Comparison of ENCODE assay signal across 9 cellular contexts in the genomic region with DNA sequence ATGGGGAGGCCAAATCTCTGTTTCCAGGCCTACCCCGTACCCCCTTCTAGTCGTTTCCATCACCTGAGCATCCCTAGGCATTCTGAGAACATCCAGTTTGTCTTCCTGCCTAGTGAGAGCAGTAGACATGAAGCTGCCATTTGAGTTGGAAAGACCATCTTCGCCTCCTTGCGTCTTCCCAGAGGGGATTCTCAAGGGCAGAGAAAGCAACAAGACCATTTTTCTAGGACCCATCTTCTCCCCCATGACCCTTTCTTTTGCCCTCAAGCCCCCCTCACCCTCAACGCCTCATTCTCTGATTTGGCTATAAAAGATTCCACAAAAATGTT.
DNase-seq lines count a peak whose midpoint lies in the region; ATAC-seq and TF ChIP-seq lines count a peak whose summit lies in the region.
"Had no signal": no experiment of that assay in that cellular context is flagged by ENCODE, and none has a peak within 500 bp of the region (broad histone marks: within the 10 kb centered on the region; RNA-seq: fewer than 3 reads in every experiment).

No MANE protein-coding gene starts in this region.

- WGBS in mesendoderm (ENCODE audit: extremely low coverage, insufficient coverage, low lambda C conversion rate) = no CpG with 5 or more reads among the region's 5 CpGs
- WGBS in thyroid gland, 2 donors = 90 to 91% methylated on average over 5 of the region's 5 CpGs

- no peak overlapping the region for H3K27ac ChIP-seq in mesendoderm (ENCODE audit: low read depth, low read length)
- H3K27ac ChIP-seq in thyroid gland = peak overlapping the region; percentile 55 to 77 (median 58)

- peaks cover 94% of the 10 kb centered on the region for H3K4me1 Mint-ChIP-seq in activated CD8-positive, alpha-beta memory T cell treated with anti-CD3 and anti-CD28 coated beads, Interleukin-2, amount 10 ng/mL, durations not matched to agents 7 days and 5 days
- peaks cover 94% of the 10 kb centered on the region for H3K4me1 Mint-ChIP-seq in activated naive CD8-positive, alpha-beta T cell (ENCODE audit: low read depth)

- TF ChIP-seq CTCF in thyroid gland (IDR thresholded peaks at IDR 0.05) = no peak

- no peak for ATAC-seq in activated CD8-positive, alpha-beta memory T cell treated with anti-CD3 and anti-CD28 coated beads, Interleukin-2, amount 10 ng/mL, durations not matched to agents 7 days and 5 days
- ATAC-seq in GM18858 (IDR thresholded peaks at IDR 0.05; ENCODE audit: unreplicated experiment) = no peak

- H3K36me3 ChIP-seq in mesendoderm (ENCODE audit: control insufficient read depth, insufficient read depth, low read length) (no peaks in the 10 kb centered on the region), thyroid gland (no peaks in the 10 kb centered on the region)

- no peak overlapping the region for H4K8ac ChIP-seq in mesendoderm (ENCODE audit: low read depth, low read length)

- CTCF ChIA-PET in activated CD8-positive, alpha-beta memory T cell treated with anti-CD3 and anti-CD28 coated beads, Interleukin-2, amount 10 ng/mL, durations not matched to agents 7 days and 5 days (lab: Charles Lee) = interaction anchor here (0.8 to 4.7 kb wide), 12 partner anchors 9 to 223 kb away, joined by 3 to 22 read pairs (median 4); no protein-coding TSS in a partner anchor

- peaks cover 68% of the 10 kb centered on the region for H3K36me3 Mint-ChIP-seq in activated CD8-positive, alpha-beta memory T cell treated with anti-CD3 and anti-CD28 coated beads, Interleukin-2, amount 10 ng/mL, durations not matched to agents 7 days and 5 days
- peaks cover 14% of the 10 kb centered on the region for H3K36me3 Mint-ChIP-seq in activated naive CD8-positive, alpha-beta T cell

- H3K27ac Mint-ChIP-seq in activated CD8-positive, alpha-beta memory T cell treated with anti-CD3 and anti-CD28 coated beads, Interleukin-2, amount 10 ng/mL, durations not matched to agents 7 days and 5 days = peak overlapping the region; percentile 99
- H3K27ac Mint-ChIP-seq in activated naive CD8-positive, alpha-beta T cell = peak overlapping the region; percentile 100

- no peak overlapping the region for H4K5ac ChIP-seq in mesendoderm (ENCODE audit: low read length)

- peak overlapping the region; percentile 37 for H3K56ac ChIP-seq in mesendoderm (ENCODE audit: low read length)

- no peak overlapping the region for H3K4ac ChIP-seq in mesendoderm (ENCODE audit: low read depth, low read length)

- no peak overlapping the region for H2BK120ac ChIP-seq in mesendoderm (ENCODE audit: low read depth, low read length)

- H3K27me3 ChIP-seq in mesendoderm (ENCODE audit: insufficient read depth, low read length, poor library complexity) (no peaks in the 10 kb centered on the region), thyroid gland (no peaks in the 10 kb centered on the region)

- H2BK5ac ChIP-seq in mesendoderm (ENCODE audit: low read length) = no peak overlapping the region

- intact Hi-C loops in thyroid gland (cut with DNase I) = no loop called here

- H3K4me1 ChIP-seq in mesendoderm (ENCODE audit: control insufficient read depth, low read depth, low read length) = peaks cover 2% of the 10 kb centered on the region
- peaks cover 36 to 41% of the 10 kb centered on the region in 2 donors for H3K4me1 ChIP-seq in thyroid gland

- H3K4me2 ChIP-seq in mesendoderm (ENCODE audit: low read length) = no peak overlapping the region

- no peaks in the 10 kb centered on the region for H3K79me2 ChIP-seq in mesendoderm (ENCODE audit: control insufficient read depth, insufficient read depth, low read length)

- H3K9me3 Mint-ChIP-seq in activated CD8-positive, alpha-beta memory T cell treated with anti-CD3 and anti-CD28 coated beads, Interleukin-2, amount 10 ng/mL, durations not matched to agents 7 days and 5 days (ENCODE audit: low read depth) = no peaks in the 10 kb centered on the region
- H3K9me3 Mint-ChIP-seq in activated naive CD8-positive, alpha-beta T cell (ENCODE audit: low read depth) = no peaks in the 10 kb centered on the region

- no peak overlapping the region for H3K23ac ChIP-seq in mesendoderm (ENCODE audit: low read length)

- H3K9ac ChIP-seq in mesendoderm (ENCODE audit: low read length) = no peak overlapping the region

- no peak for DNase-seq in activated CD8-positive, alpha-beta memory T cell treated with anti-CD3 and anti-CD28 coated beads, Interleukin-2, amount 10 ng/mL, durations not matched to agents 7 days and 5 days
- no peak for DNase-seq in activated CD8-positive, alpha-beta memory T cell treated with anti-CD3 and anti-CD28 coated beads, Interleukin-2, amount 50 U/mL, for 48 hours
- DNase-seq in mesendoderm = no peak
- no peak for DNase-seq in thyroid gland
- DNase-seq in NCI-H1417 treated with DMSO at 0.1 percent for 48 hours (lab: John Stamatoyannopoulos, UW) = no peak
- DNase-seq in NCI-H1105 (lab: John Stamatoyannopoulos, UW) = no peak
- DNase-seq: NCI-H69 had no signal

- no peaks in the 10 kb centered on the region for H3K9me3 ChIP-seq in thyroid gland

- no peak overlapping the region for H2BK15ac ChIP-seq in mesendoderm (replicated peaks; ENCODE audit: low read depth)

- no peaks in the 10 kb centered on the region for H3K79me1 ChIP-seq in mesendoderm (ENCODE audit: low read length)

- H3K27me3 Mint-ChIP-seq in activated CD8-positive, alpha-beta memory T cell treated with anti-CD3 and anti-CD28 coated beads, Interleukin-2, amount 10 ng/mL, durations not matched to agents 7 days and 5 days = no peaks in the 10 kb centered on the region
- no peaks in the 10 kb centered on the region for H3K27me3 Mint-ChIP-seq in activated naive CD8-positive, alpha-beta T cell

- no peak overlapping the region for H2AK5ac ChIP-seq in mesendoderm (ENCODE audit: low read length)

- TF ChIP-seq POLR2A in thyroid gland (IDR thresholded peaks at IDR 0.05) = no peak

- H3K18ac ChIP-seq in mesendoderm (ENCODE audit: low read length) = no peak overlapping the region

- H3K4me3 ChIP-seq in mesendoderm (ENCODE audit: low read length) (no peak overlapping the region), thyroid gland (replicated peaks in 1 of 3) (no peak overlapping the region)

- peak overlapping the region; percentile 79 for H3K4me3 Mint-ChIP-seq in activated CD8-positive, alpha-beta memory T cell treated with anti-CD3 and anti-CD28 coated beads, Interleukin-2, amount 10 ng/mL, durations not matched to agents 7 days and 5 days
- peak overlapping the region; percentile 89 for H3K4me3 Mint-ChIP-seq in activated naive CD8-positive, alpha-beta T cell
